ENCODE assay signal across 20 cellular contexts in genomic region chr10:117139581-117140524, GRCh38. TPM values are rescaled to one million over a fixed set of nuclear protein-coding genes. Genes with fewer than 3 reads are reported as not detected.
A peak's percentile ranks its signal among the peaks of the same experiment; 100 is the strongest.
DNase-seq lines count a peak whose midpoint lies in the region; ATAC-seq, FAIRE-seq and TF ChIP-seq lines count a peak whose summit lies in the region.
"Had no signal": no experiment of that assay in that cellular context is flagged by ENCODE, and none has a peak within 500 bp of the region (broad histone marks: within the 10 kb centered on the region; RNA-seq: fewer than 3 reads in every experiment).

No MANE protein-coding gene starts in this region.

- H3K9me3 Mint-ChIP-seq in osteocyte (ENCODE audit: unreplicated experiment) = peaks cover 3% of the 10 kb centered on the region
- no peaks in the 10 kb centered on the region for H3K9me3 Mint-ChIP-seq in Caco-2 (ENCODE audit: unreplicated experiment)

- no peak for TF ChIP-seq EP300 in GM12878 (IDR thresholded peaks at IDR 0.05; ENCODE audit: borderline replicate concordance in 1 of 2, control insufficient read depth in 1 of 2, low read depth in 2 of 2, low read length in 2 of 2)

- H3K4me3 ChIP-seq in GM12878 (no peak overlapping the region), iPS-18c (ENCODE audit: insufficient read depth, low read depth, low read length) (peak overlapping the region; percentile 20; the same call in 1 of the 2 replicates), Caco-2 (ENCODE audit: low read depth, low read length) (no peak overlapping the region)
- H3K4me3 ChIP-seq: left ventricle myocardium inferior, skin epidermis, transverse colon had no signal

- H3K27ac ChIP-seq in GM12878 (ENCODE audit: control insufficient read depth, insufficient read depth) = no peak overlapping the region
- H3K27ac ChIP-seq: left ventricle myocardium inferior, skin epidermis, transverse colon had no signal

- H3K27ac Mint-ChIP-seq in osteocyte (ENCODE audit: unreplicated experiment) = no peak overlapping the region
- H3K27ac Mint-ChIP-seq in Caco-2 (ENCODE audit: unreplicated experiment) = no peak overlapping the region
- H3K27ac Mint-ChIP-seq: CD4-positive, alpha-beta memory T cell had no signal

- H3K27me3 Mint-ChIP-seq in osteocyte (ENCODE audit: unreplicated experiment) = peaks cover 48% of the 10 kb centered on the region
- peaks cover 31% of the 10 kb centered on the region for H3K27me3 Mint-ChIP-seq in Caco-2 (ENCODE audit: insufficient read depth, unreplicated experiment)

- intact Hi-C loops in GM12878 (cut with micrococcal nuclease; ENCODE audit: unreplicated experiment) = no loop called here
- intact Hi-C loops in Caco-2 (cut with micrococcal nuclease; ENCODE audit: unreplicated experiment) = no loop called here

- POLR2A ChIA-PET in GM12878 (lab: Charles Lee) (no interaction called here), Caco-2 (lab: Charles Lee) (no interaction called here)

- peak; percentile 2 for DNase-seq in GM12878 (ENCODE audit: low read depth, low spot score)
- peak; percentile 84 for DNase-seq in osteocyte (ENCODE audit: extremely low spot score, unreplicated experiment)
- no peak for DNase-seq in Caco-2
- DNase-seq in NCI-H526 treated with DMSO at 0.1 percent for 48 hours (lab: John Stamatoyannopoulos, UW) = no peak
- DNase-seq in HuH-7 (ENCODE audit: low spot score) = no peak
- DNase-seq: activated CD4-positive, alpha-beta T cell treated with anti-CD3 and anti-CD28 coated beads for 1 hour; activated CD8-positive, alpha-beta T cell treated with anti-CD3 and anti-CD28 coated beads, Interleukin-2, amount 10 ng/mL, durations not matched to agents 7 days and 5 days; activated effector memory CD4-positive, alpha-beta T cell treated with Interleukin-2 at 50 U/mL for 16 hours; CD4-positive, alpha-beta memory T cell; DMS 273 treated with DMSO at 0.1 percent for 48 hours; left ventricle myocardium inferior; NCI-H510A; occipital lobe; T-helper 2 cell; transverse colon had no signal

- H3K27me3 ChIP-seq in GM12878 (replicated peaks in 1 of 2; ENCODE audit: control insufficient read depth in 2 of 2, insufficient read depth in 2 of 2, low read length in 1 of 2) (peaks cover 10 to 14% of the 10 kb centered on the region in 2 experiments), Caco-2 (replicated peaks; ENCODE audit: control insufficient read depth, insufficient read depth, low read length) (no peaks in the 10 kb centered on the region; the same call in none of the 2 replicates)

- SMC1A ChIA-PET in GM12878 (lab: Charles Lee; ENCODE audit: uncharacterized antibody, unreplicated experiment) = no interaction called here

- H3K4me1 Mint-ChIP-seq in osteocyte (ENCODE audit: unreplicated experiment) (peaks cover 29% of the 10 kb centered on the region), Caco-2 (ENCODE audit: low read depth, unreplicated experiment) (no peaks in the 10 kb centered on the region)

- H3K4me3 Mint-ChIP-seq in osteocyte (ENCODE audit: unreplicated experiment) (no peak overlapping the region), Caco-2 (ENCODE audit: unreplicated experiment) (no peak overlapping the region)
- H3K4me3 Mint-ChIP-seq: activated CD8-positive, alpha-beta T cell treated with anti-CD3 and anti-CD28 coated beads, Interleukin-2, amount 10 ng/mL, durations not matched to agents 7 days and 5 days had no signal

- RAD21 ChIA-PET in GM12878 (lab: Charles Lee; ENCODE audit: unreplicated experiment) = no interaction called here

- H3K36me3 Mint-ChIP-seq in osteocyte (ENCODE audit: unreplicated experiment) (no peaks in the 10 kb centered on the region), Caco-2 (ENCODE audit: insufficient read depth, unreplicated experiment) (no peaks in the 10 kb centered on the region)
- H3K36me3 Mint-ChIP-seq: CD4-positive, alpha-beta memory T cell had no signal

- CTCF ChIA-PET in GM12878 (lab: Yijun Ruan, JAX) (interaction anchor here (0.6 kb wide), 1 partner anchor 10 kb away, joined by 3 read pairs; no protein-coding TSS in a partner anchor), Caco-2 (lab: Charles Lee) (interaction anchor here (0.5 kb wide), 1 partner anchor 27 kb away, joined by 4 read pairs; no protein-coding TSS in a partner anchor)

- no peak overlapping the region for H2AFZ ChIP-seq in GM12878 (ENCODE audit: control insufficient read depth, low read depth, low read length)

- no peaks in the 10 kb centered on the region for H3K79me2 ChIP-seq in GM12878 (ENCODE audit: control insufficient read depth, insufficient read depth, low read length)

- in situ Hi-C loops in GM12878 (cut with MboI) = no loop called here

- TF ChIP-seq CTCF in GM12878 (IDR thresholded peaks at IDR 0.05 in 2 of 3, conservative IDR thresholded peaks at IDR 0.05 in 1 of 3; ENCODE audit: control insufficient read depth in 2 of 3, extremely low read depth in 1 of 3, insufficient read depth in 1 of 3, low read depth in 3 of 3, low read length in 3 of 3) (no peak), osteocyte (IDR thresholded peaks at IDR 0.05) (no peak), Caco-2 (IDR thresholded peaks at IDR 0.05; ENCODE audit: insufficient read depth in 1 of 2, low read depth in 1 of 2, low read length in 1 of 2, severe bottlenecking in 1 of 2, unreplicated experiment in 1 of 2) (no peak)

- no peaks in the 10 kb centered on the region for H4K20me1 ChIP-seq in GM12878 (ENCODE audit: control insufficient read depth, insufficient read depth)

- H3K9me3 ChIP-seq in ES-I3 (ENCODE audit: control insufficient read depth, insufficient read depth, low read length) (peaks cover 1% of the 10 kb centered on the region; the same call in 1 of the 2 replicates), GM12878 (replicated peaks; ENCODE audit: control insufficient read depth, insufficient read depth, low read length) (peaks cover 1% of the 10 kb centered on the region; the same call in 2 of the 3 replicates), iPS-18c (ENCODE audit: control insufficient read depth, insufficient read depth, low read length) (no peaks in the 10 kb centered on the region), Caco-2 (peaks cover 6% of the 10 kb centered on the region)
- H3K9me3 ChIP-seq: transverse colon had no signal

- WGBS in GM12878 (ENCODE audit: insufficient coverage, insufficient replicate concordance, low lambda C conversion rate, missing lambda C conversion rate) = 60% methylated on average over 41 of the region's 72 CpGs

- H3K4me2 ChIP-seq in GM12878 (ENCODE audit: control insufficient read depth, insufficient read depth) = no peak overlapping the region

- no peak for ATAC-seq in GM12878
- ATAC-seq in GM19463 (IDR thresholded peaks at IDR 0.05; ENCODE audit: unreplicated experiment) = no peak
- ATAC-seq: activated CD8-positive, alpha-beta T cell treated with anti-CD3 and anti-CD28 coated beads, Interleukin-2, amount 10 ng/mL, durations not matched to agents 7 days and 5 days had no signal

- no peak for FAIRE-seq in GM12878 (lab: Jason Lieb, UNC)

- no peak for TF ChIP-seq RAD21 in GM12878 (IDR thresholded peaks at IDR 0.05; ENCODE audit: insufficient read depth, low read depth, low read length)

- TF ChIP-seq POLR2A in GM12878 (IDR thresholded peaks at IDR 0.05; ENCODE audit: low read depth, low read length) = no peak

- H3K9ac ChIP-seq in ES-I3 (ENCODE audit: low read depth, low read length) (peak overlapping the region; percentile 18; the same call in 1 of the 2 replicates), GM12878 (ENCODE audit: control insufficient read depth, insufficient read depth, low read length) (no peak overlapping the region)

- H3K36me3 ChIP-seq in ES-I3 (ENCODE audit: insufficient read depth, low read length) (no peaks in the 10 kb centered on the region), GM12878 (ENCODE audit: control insufficient read depth in 2 of 2, insufficient read depth in 2 of 2, low read length in 1 of 2) (no peaks in the 10 kb centered on the region), Caco-2 (ENCODE audit: control insufficient read depth, insufficient read depth, low read length) (no peaks in the 10 kb centered on the region)
- H3K36me3 ChIP-seq: left ventricle myocardium inferior, transverse colon had no signal

- peaks cover 13% of the 10 kb centered on the region; the same call in 1 of the 2 replicates for H3K4me1 ChIP-seq in ES-I3 (ENCODE audit: insufficient read depth, low read length)
- no peaks in the 10 kb centered on the region for H3K4me1 ChIP-seq in GM12878 (ENCODE audit: control insufficient read depth, insufficient read depth, low read length)
- H3K4me1 ChIP-seq in Caco-2 = no peaks in the 10 kb centered on the region

- BruUV-seq in GM12878 (replicated peaks; lab: Mats Ljungman, UMichigan) = no TSS peak
- BruUV-seq in Caco-2 (replicated peaks; lab: Mats Ljungman, UMichigan) = no TSS peak

RNA-seq across cellular contexts. Expression of gene VAX1, which starts 1.8 kb away (rescaled TPM):
- total RNA-seq in GM12878 (2013; cell fraction: nucleolus; rRNA removed) = not detected in 2 replicates
- total RNA-seq in GM12878 (2014; rRNA removed) (not detected in 2 replicates), GM12878 (2014; rRNA removed; fragmentation: Illumina TruSeq; extraction: Trizol) (not detected in 2 replicates), GM12878 (2021) (not detected in 2 replicates), osteocyte (3.2 and 4.0 TPM in 2 replicates), Caco-2 (2022) (not detected in 2 replicates)
- not detected for polyA plus RNA-seq in GM12878 (2011; ENCODE audit: low read depth)
- polyA plus RNA-seq in GM12878 (2011; rRNA removed) (not detected in 2 replicates), GM12878 (2014; fragmentation: Illumina TruSeq; extraction: Trizol) (not detected in 2 replicates), GM12878 (2014; fragmentation: Nextera tagmentation; extraction: Ambion mirVana) (not detected), GM12878 (2014; rRNA removed) (not detected in 2 replicates), GM12878 (2016; fragmentation: Nextera tagmentation; extraction: Ambion mirVana) (not detected)
- polyA plus RNA-seq in GM12878 (2011; cell fraction: cytosol; rRNA removed) = not detected in 2 replicates
- polyA plus RNA-seq in GM12878 (2011; cell fraction: nucleus; rRNA removed) = not detected in 2 replicates
- not detected in 2 replicates for polyA plus RNA-seq in GM12878 (2012)
- polyA minus RNA-seq in GM12878 (2011; rRNA and poly(A)+ RNA removed) = not detected in 2 replicates
- polyA minus RNA-seq in GM12878 (2011; cell fraction: cytosol; rRNA and poly(A)+ RNA removed) = not detected in 2 replicates
- polyA minus RNA-seq in GM12878 (2011; cell fraction: nucleus; rRNA and poly(A)+ RNA removed) = not detected in 2 replicates
- total RNA-seq: activated CD8-positive, alpha-beta T cell treated with anti-CD3 and anti-CD28 coated beads, Interleukin-2, amount 10 ng/mL, durations not matched to agents 7 days and 5 days; CD4-positive, alpha-beta memory T cell; epithelial cell of proximal tubule; left ventricle myocardium inferior; transverse colon had no signal
- polyA plus RNA-seq: CD4-positive, alpha-beta memory T cell had no signal

RNA-seq across cellular contexts. Expression of gene KCNK18, which starts 57.4 kb away (rescaled TPM):
- not detected in 2 replicates for total RNA-seq in GM12878 (2013; cell fraction: nucleolus; rRNA removed)
- total RNA-seq in GM12878 (2014; rRNA removed) (not detected in 2 replicates), GM12878 (2014; rRNA removed; fragmentation: Illumina TruSeq; extraction: Trizol) (not detected in 2 replicates), GM12878 (2021) (not detected in 2 replicates), osteocyte (not detected in 2 replicates), Caco-2 (2022) (not detected in 2 replicates)
- not detected for polyA plus RNA-seq in GM12878 (2011; ENCODE audit: low read depth)
- polyA plus RNA-seq in GM12878 (2011; rRNA removed) (not detected in 2 replicates), GM12878 (2014; fragmentation: Illumina TruSeq; extraction: Trizol) (not detected in 2 replicates), GM12878 (2014; fragmentation: Nextera tagmentation; extraction: Ambion mirVana) (not detected), GM12878 (2014; rRNA removed) (not detected in 2 replicates), GM12878 (2016; fragmentation: Nextera tagmentation; extraction: Ambion mirVana) (not detected)
- not detected in 2 replicates for polyA plus RNA-seq in GM12878 (2011; cell fraction: cytosol; rRNA removed)
- polyA plus RNA-seq in GM12878 (2011; cell fraction: nucleus; rRNA removed) = not detected in 2 replicates
- not detected in 2 replicates for polyA plus RNA-seq in GM12878 (2012)
- not detected in 2 replicates for polyA minus RNA-seq in GM12878 (2011; rRNA and poly(A)+ RNA removed)
- not detected in 2 replicates for polyA minus RNA-seq in GM12878 (2011; cell fraction: cytosol; rRNA and poly(A)+ RNA removed)
- polyA minus RNA-seq in GM12878 (2011; cell fraction: nucleus; rRNA and poly(A)+ RNA removed) = not detected in 2 replicates
- total RNA-seq: activated CD8-positive, alpha-beta T cell treated with anti-CD3 and anti-CD28 coated beads, Interleukin-2, amount 10 ng/mL, durations not matched to agents 7 days and 5 days; CD4-positive, alpha-beta memory T cell; epithelial cell of proximal tubule; left ventricle myocardium inferior; occipital lobe; transverse colon had no signal
- polyA plus RNA-seq: CD4-positive, alpha-beta memory T cell had no signal

Comparison
In these comparisons a context has a peak if more than half of its experiments do, and no peak if none do; other contexts are left out.
1. DNase-seq: peak in GM12878 (single experiment) and osteocyte (single experiment); none in Caco-2 (0 of 2), NCI-H526 treated with DMSO at 0.1 percent for 48 hours (single experiment) and HuH-7 (single experiment).